ENCODE assay signal across 37 cellular contexts in the genomic region with DNA sequence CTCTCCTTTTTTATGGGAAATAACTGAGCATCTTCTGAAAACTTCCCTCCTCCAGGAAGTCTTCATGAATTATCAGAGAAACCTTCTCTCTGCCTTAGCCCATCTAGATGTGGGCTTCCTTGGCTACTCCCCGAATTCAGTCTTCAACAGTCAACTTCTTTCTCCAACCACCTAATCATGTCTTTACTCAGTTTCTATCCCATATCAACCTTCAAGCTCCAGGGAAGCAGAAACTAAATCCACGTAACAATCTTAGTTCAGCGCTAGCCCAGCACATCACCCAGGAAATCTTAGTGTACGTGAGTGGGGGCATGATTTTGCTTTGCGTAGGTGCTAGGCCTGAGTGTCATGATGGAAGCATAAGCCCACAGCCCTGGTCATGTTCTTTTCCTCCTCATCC. TPM values are rescaled to one million over a fixed set of nuclear protein-coding genes. Genes with fewer than 3 reads are reported as not detected.
"Had no signal": no experiment of that assay in that cellular context is flagged by ENCODE, and none has a peak within 500 bp of the region (broad histone marks: within the 10 kb centered on the region; RNA-seq: fewer than 3 reads in every experiment).

No MANE protein-coding gene starts in this region.

- H3K4me2 ChIP-seq: KMS-11 had no signal

- H3K9ac ChIP-seq: KMS-11 had no signal

- H3K27ac ChIP-seq: KMS-11 had no signal

- H3K4me3 ChIP-seq: MG63 had no signal

- H3K9me3 ChIP-seq: MG63 had no signal

- DNase-seq: Karpas-422, Kasumi-1, MG63, MM.1S, MV-4-11, NCI-H1048, NCI-H1092, NCI-H1092 treated with DMSO at 0.1 percent for 48 hours, NCI-H1105, NCI-H1105 treated with DMSO at 0.1 percent for 48 hours, NCI-H1417, NCI-H1417 treated with DMSO at 0.1 percent for 48 hours, NCI-H1436, NCI-H1436 treated with DMSO at 0.1 percent for 48 hours, NCI-H1694, NCI-H1694 treated with DMSO at 0.1 percent for 48 hours, NCI-H187, NCI-H187 treated with DMSO at 0.1 percent for 48 hours, NCI-H1930, NCI-H2029, NCI-H2029 treated with DMSO at 0.1 percent for 48 hours, NCI-H2081, NCI-H2081 treated with DMSO at 0.1 percent for 48 hours, NCI-H2107, NCI-H2171, NCI-H2171 treated with DMSO at 0.1 percent for 48 hours, NCI-H2227 treated with DMSO at 0.1 percent for 48 hours, NCI-H226, NCI-H345, NCI-H446, NCI-H446 treated with DMSO at 0.1 percent for 48 hours, NCI-H510A had no signal

- H3K36me3 ChIP-seq: MG63 had no signal

RNA-seq across cellular contexts. Expression of a gene that starts 12.7 kb away (rescaled TPM):
- total RNA-seq: LHCN-M2, M059J, MCF 10A, NCI-H460 had no signal

RNA-seq across cellular contexts. Expression of a gene that starts 35.9 kb away (rescaled TPM):
- total RNA-seq: LHCN-M2, M059J, MCF 10A, NCI-H460 had no signal
